9 cellular contexts compared by ENCODE assay signal in genomic region chr7:128031901-128032604, GRCh38.
DNase-seq lines count a peak whose midpoint lies in the region; ATAC-seq and TF ChIP-seq lines count a peak whose summit lies in the region.
"Had no signal": no experiment of that assay in that cellular context is flagged by ENCODE, and none has a peak within 500 bp of the region (broad histone marks: within the 10 kb centered on the region; RNA-seq: fewer than 3 reads in every experiment).

No MANE protein-coding gene starts in this region.

- H3K27ac ChIP-seq in HUES48 (ENCODE audit: low read depth, low read length) = peak overlapping the region; percentile 70
- peak overlapping the region; percentile 34 for H3K27ac ChIP-seq in VCaP
- H3K27ac ChIP-seq: KMS-11 had no signal

- H3K4me3 ChIP-seq in HUES48 (ENCODE audit: low read depth, low read length) (peak overlapping the region; percentile 71), cardiac fibroblast (replicated peaks in 1 of 2; ENCODE audit: low read depth in 2 of 2, low read length in 2 of 2) (peak overlapping the region; percentile 13 to 40)

- ATAC-seq in GM19455 (IDR thresholded peaks at IDR 0.05; ENCODE audit: unreplicated experiment) = peak; percentile 54

- H3K4me1 ChIP-seq in HUES48 (ENCODE audit: control insufficient read depth, insufficient read depth, low read length) = peaks cover 24% of the 10 kb centered on the region

- H3K27me3 ChIP-seq in HUES48 (ENCODE audit: control insufficient read depth, insufficient read depth, low read length) = peaks cover 37% of the 10 kb centered on the region

- peaks cover 11% of the 10 kb centered on the region for H3K36me3 ChIP-seq in HUES48 (ENCODE audit: control insufficient read depth, insufficient read depth, low read length)

- no peaks in the 10 kb centered on the region for H3K9me3 ChIP-seq in HUES48 (ENCODE audit: control insufficient read depth, insufficient read depth, low read length)

- H3K9ac ChIP-seq in HUES48 (ENCODE audit: low read depth, low read length) = peak overlapping the region; percentile 56; the same call in 1 of the 2 replicates
- H3K9ac ChIP-seq: KMS-11 had no signal

- TF ChIP-seq CTCF in VCaP (conservative IDR thresholded peaks at IDR 0.05) = peak; percentile 12; the same call in 1 of the 2 replicates
- peak; percentile 23 for TF ChIP-seq CTCF in cardiac fibroblast (IDR thresholded peaks at IDR 0.05; ENCODE audit: low read depth, low read length)

- DNase-seq in CD1c-positive myeloid dendritic cell (ENCODE audit: extremely low spot score) = peak; percentile 73
- peak; percentile 86 to 93 for DNase-seq in cardiac fibroblast (ENCODE audit: low read depth in 2 of 2)
- peak; percentile 48 for DNase-seq in iPS-NIHi7 (ENCODE audit: extremely low spot score)
- DNase-seq in stimulated activated CD4-positive, alpha-beta T cell treated with anti-CD3 and anti-CD28 coated beads, Interleukin-12 subunit alpha, Interleukin-12 subunit beta, amount 100 ng/mL, for 48 hours (ENCODE audit: low read depth in 2 of 3, low spot score in 1 of 3) = peak; percentile 25 to 45 (median 28)
- no peak for DNase-seq in DMS53 treated with DMSO at 0.1 percent for 48 hours (lab: John Stamatoyannopoulos, UW; ENCODE audit: unreplicated experiment)
